In genomic region chr2:38446418-38446817, GRCh38 we compare ENCODE assay signal across 1 cellular context.
TF ChIP-seq lines count a peak whose summit lies in the region.

No MANE protein-coding gene starts in this region.

TF ChIP-seq in HCT116, 20 proteins besides CTCF, POLR2A, EP300 and RAD21 (continued from another document):
- TF ChIP-seq ZBTB33 (IDR thresholded peaks at IDR 0.05; ENCODE audit: extremely low read depth, insufficient replicate concordance, low read length), result no peak
- TF ChIP-seq POLR2AphosphoS5 (IDR thresholded peaks at IDR 0.05; ENCODE audit: low read depth, low read length), result no peak
- TF ChIP-seq EGR1 (IDR thresholded peaks at IDR 0.05; ENCODE audit: low read depth), result no peak
- TF ChIP-seq EZH2 (IDR thresholded peaks at IDR 0.05), result no peak
- no peak for TF ChIP-seq SP1 (IDR thresholded peaks at IDR 0.05; ENCODE audit: low read depth)
TF ChIP-seq in HCT116: peak in this region for 0.
